Comparison of ENCODE assay signal across 8 cellular contexts in genomic region chr20:21096321-21097043, GRCh38. TPM values are rescaled to one million over a fixed set of nuclear protein-coding genes. Genes with fewer than 3 reads are reported as not detected.
DNase-seq lines count a peak whose midpoint lies in the region; ATAC-seq lines count a peak whose summit lies in the region.

No MANE protein-coding gene starts in this region.

- ATAC-seq in HG02938 (IDR thresholded peaks at IDR 0.05; ENCODE audit: unreplicated experiment) (peak; percentile 37), GM21381 (IDR thresholded peaks at IDR 0.05; ENCODE audit: unreplicated experiment) (no peak), HG03045 (IDR thresholded peaks at IDR 0.05; ENCODE audit: unreplicated experiment) (no peak), HG02759 (IDR thresholded peaks at IDR 0.05; ENCODE audit: unreplicated experiment) (no peak)

- peak; percentile 88 for DNase-seq in Daoy (ENCODE audit: low read depth)
- peak; percentile 62 for DNase-seq in OCI-M1 (lab: John Stamatoyannopoulos, UW)
- peak in 26 of 51 donors; percentile 9 to 64 (median 33) for DNase-seq in hypothalamus (lab: John Stamatoyannopoulos, UW)
- no peak for DNase-seq in NCI-H526 treated with DMSO at 0.1 percent for 48 hours (lab: John Stamatoyannopoulos, UW)

RNA-seq across cellular contexts. Expression of gene LINC00237, which starts 9.7 kb away (rescaled TPM):
- total RNA-seq in Daoy (2014; rRNA removed; shearing (Covaris generic)): 4.4 TPM in 1 of 2 replicates, not detected in the other

RNA-seq across cellular contexts. Expression of gene KIZ, which starts 29.4 kb away (rescaled TPM):
- total RNA-seq in Daoy (2014; rRNA removed; shearing (Covaris generic)): 22.2 and 36.7 TPM in 2 replicates
